Comparison of ENCODE assay signal across 9 cellular contexts in the genomic region with DNA sequence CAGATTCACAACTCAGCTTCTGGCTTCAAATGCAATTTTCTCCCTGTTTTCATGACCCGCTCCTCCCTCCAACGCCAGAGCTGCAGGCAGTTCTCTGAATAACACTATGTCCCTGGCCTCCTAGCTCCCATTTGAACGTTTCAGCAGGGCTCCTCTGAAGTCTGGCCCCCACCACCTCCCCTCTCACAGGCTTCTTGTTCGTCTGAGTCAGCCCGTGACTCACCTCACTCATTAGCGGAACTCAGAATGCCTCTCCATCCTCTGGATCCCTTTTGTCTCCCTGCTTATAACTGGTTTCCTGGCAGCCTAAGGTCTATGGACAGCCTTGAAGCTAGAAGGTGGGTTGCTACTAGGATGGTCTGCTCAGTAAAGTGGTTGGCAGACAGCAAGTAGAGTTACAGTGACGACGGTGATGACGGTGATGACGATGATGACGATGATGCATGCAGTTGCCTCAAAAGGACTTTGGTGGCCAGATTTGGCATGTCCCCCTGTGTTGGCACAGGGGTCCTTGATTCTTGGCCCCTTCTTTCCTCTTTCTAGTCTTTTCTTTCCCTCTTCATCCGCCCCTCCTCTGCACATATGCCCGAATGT.
DNase-seq lines count a peak whose midpoint lies in the region; ATAC-seq and TF ChIP-seq lines count a peak whose summit lies in the region.
"Had no signal": no experiment of that assay in that cellular context is flagged by ENCODE, and none has a peak within 500 bp of the region (broad histone marks: within the 10 kb centered on the region; RNA-seq: fewer than 3 reads in every experiment).

No MANE protein-coding gene starts in this region.

- peak overlapping the region in 1 of 9 donors; percentile 59 for H3K27ac Mint-ChIP-seq in naive thymus-derived CD4-positive, alpha-beta T cell
- H3K27ac Mint-ChIP-seq: activated naive CD8-positive, alpha-beta T cell treated with anti-CD3 and anti-CD28 coated beads, Interleukin-2, amount 10 ng/mL, durations not matched to agents 7 days and 5 days had no signal

- no peak overlapping the region for H3K56ac ChIP-seq in mesendoderm (ENCODE audit: low read length)

- H3K4me1 Mint-ChIP-seq in naive thymus-derived CD4-positive, alpha-beta T cell = no peaks in the 10 kb centered on the region

- H2BK15ac ChIP-seq in mesendoderm (replicated peaks; ENCODE audit: low read depth) = no peak overlapping the region

- H3K4ac ChIP-seq in mesendoderm (ENCODE audit: low read depth, low read length) = no peak overlapping the region

- DNase-seq in AG09319 (ENCODE audit: extremely low read depth, low read depth) = peak; percentile 50
- peak; percentile 90 for DNase-seq in HCEC 1CT
- DNase-seq in astrocyte of the hippocampus (ENCODE audit: low read depth, low spot score) = peak; percentile 96
- peak; percentile 93 for DNase-seq in mesendoderm
- no peak for DNase-seq in naive thymus-derived CD4-positive, alpha-beta T cell
- no peak for DNase-seq in superior temporal gyrus (ENCODE audit: extremely low spot score)
- no peak for DNase-seq in SKM-1 treated with dmso at 0.1 percent for 144 hours (lab: John Stamatoyannopoulos, UW; ENCODE audit: unreplicated experiment)
- no peak for DNase-seq in AML-193 (lab: John Stamatoyannopoulos, UW)
- DNase-seq: activated naive CD8-positive, alpha-beta T cell treated with anti-CD3 and anti-CD28 coated beads, Interleukin-2, amount 10 ng/mL, durations not matched to agents 7 days and 5 days had no signal

- peaks cover 2% of the 10 kb centered on the region for H3K4me1 ChIP-seq in mesendoderm (ENCODE audit: control insufficient read depth, low read depth, low read length)
- no peaks in the 10 kb centered on the region for H3K4me1 ChIP-seq in naive thymus-derived CD4-positive, alpha-beta T cell (ENCODE audit: control insufficient read depth in 2 of 2, insufficient read depth in 2 of 2, low read length in 2 of 2)

- H3K79me2 ChIP-seq in mesendoderm (ENCODE audit: control insufficient read depth, insufficient read depth, low read length) = no peaks in the 10 kb centered on the region

- no peak overlapping the region for H3K9ac ChIP-seq in mesendoderm (ENCODE audit: low read length)

- no peak overlapping the region for H2BK5ac ChIP-seq in mesendoderm (ENCODE audit: low read length)

- no peak overlapping the region for H3K27ac ChIP-seq in mesendoderm (ENCODE audit: low read depth, low read length)
- no peak overlapping the region for H3K27ac ChIP-seq in naive thymus-derived CD4-positive, alpha-beta T cell (ENCODE audit: low read depth, low read length)

- H4K5ac ChIP-seq in mesendoderm (ENCODE audit: low read length) = no peak overlapping the region

- H3K36me3 ChIP-seq in mesendoderm (ENCODE audit: control insufficient read depth, insufficient read depth, low read length) = no peaks in the 10 kb centered on the region
- H3K36me3 ChIP-seq in naive thymus-derived CD4-positive, alpha-beta T cell (ENCODE audit: control insufficient read depth in 2 of 3, insufficient read depth in 3 of 3, low read length in 3 of 3) = no peaks in the 10 kb centered on the region

- no peaks in the 10 kb centered on the region for H3K9me3 Mint-ChIP-seq in naive thymus-derived CD4-positive, alpha-beta T cell
- H3K9me3 Mint-ChIP-seq: activated naive CD8-positive, alpha-beta T cell treated with anti-CD3 and anti-CD28 coated beads, Interleukin-2, amount 10 ng/mL, durations not matched to agents 7 days and 5 days had no signal

- no peak for TF ChIP-seq CTCF in AG09319 (IDR thresholded peaks at IDR 0.05; ENCODE audit: low read depth, low read length)

- no peak for ATAC-seq in naive thymus-derived CD4-positive, alpha-beta T cell

- no peaks in the 10 kb centered on the region for H3K79me1 ChIP-seq in mesendoderm (ENCODE audit: low read length)

- H3K4me2 ChIP-seq in mesendoderm (ENCODE audit: low read length) = no peak overlapping the region

- intact Hi-C loops in naive thymus-derived CD4-positive, alpha-beta T cell (cut with micrococcal nuclease) = no loop called here

- no peak overlapping the region for H2BK120ac ChIP-seq in mesendoderm (ENCODE audit: low read depth, low read length)

- no peak overlapping the region for H3K4me3 Mint-ChIP-seq in naive thymus-derived CD4-positive, alpha-beta T cell
- H3K4me3 Mint-ChIP-seq: activated naive CD8-positive, alpha-beta T cell treated with anti-CD3 and anti-CD28 coated beads, Interleukin-2, amount 10 ng/mL, durations not matched to agents 7 days and 5 days had no signal

- H3K18ac ChIP-seq in mesendoderm (ENCODE audit: low read length) = no peak overlapping the region

- POLR2A ChIA-PET in naive thymus-derived CD4-positive, alpha-beta T cell (lab: Charles Lee) = no interaction called here

- CTCF ChIA-PET in naive thymus-derived CD4-positive, alpha-beta T cell (lab: Charles Lee) = no interaction called here

- H3K27me3 ChIP-seq in mesendoderm (ENCODE audit: insufficient read depth, low read length, poor library complexity) = no peaks in the 10 kb centered on the region
- no peaks in the 10 kb centered on the region for H3K27me3 ChIP-seq in naive thymus-derived CD4-positive, alpha-beta T cell (ENCODE audit: control insufficient read depth in 2 of 2, insufficient read depth in 2 of 2, low read length in 2 of 2)

- H3K9me3 ChIP-seq in naive thymus-derived CD4-positive, alpha-beta T cell (ENCODE audit: control insufficient read depth in 2 of 3, low read length in 3 of 3) = no peaks in the 10 kb centered on the region

- H3K36me3 Mint-ChIP-seq in naive thymus-derived CD4-positive, alpha-beta T cell = no peaks in the 10 kb centered on the region
- H3K36me3 Mint-ChIP-seq: activated naive CD8-positive, alpha-beta T cell treated with anti-CD3 and anti-CD28 coated beads, Interleukin-2, amount 10 ng/mL, durations not matched to agents 7 days and 5 days had no signal

- H3K4me3 ChIP-seq in mesendoderm (ENCODE audit: low read length) = no peak overlapping the region
- no peak overlapping the region for H3K4me3 ChIP-seq in naive thymus-derived CD4-positive, alpha-beta T cell (ENCODE audit: low read length)

- H2AK5ac ChIP-seq in mesendoderm (ENCODE audit: low read length) = no peak overlapping the region

- H3K27me3 Mint-ChIP-seq in naive thymus-derived CD4-positive, alpha-beta T cell = peaks cover 0 to 6% (median 2%) of the 10 kb centered on the region in 5 donors

- H3K23ac ChIP-seq in mesendoderm (ENCODE audit: low read length) = no peak overlapping the region

- no peak overlapping the region for H4K8ac ChIP-seq in mesendoderm (ENCODE audit: low read depth, low read length)

- no CpG with 5 or more reads among the region's 13 CpGs for WGBS in mesendoderm (ENCODE audit: extremely low coverage, insufficient coverage, low lambda C conversion rate)

Comparison
In these comparisons a context has a peak if more than half of its experiments do, and no peak if none do; other contexts are left out.
1. DNase-seq: peak in AG09319 (single experiment), HCEC 1CT (single experiment), astrocyte of the hippocampus (single experiment) and mesendoderm (single experiment); none in naive thymus-derived CD4-positive, alpha-beta T cell (0 of 9), superior temporal gyrus (single experiment), SKM-1 treated with dmso at 0.1 percent for 144 hours (single experiment) and AML-193 (0 of 2).